ENCODE assay signal across 8 cellular contexts in genomic region chr19:10106100-10106936, GRCh38. TPM values are rescaled to one million over a fixed set of nuclear protein-coding genes. Genes with fewer than 3 reads are reported as not detected.
DNase-seq lines count a peak whose midpoint lies in the region; ATAC-seq, FAIRE-seq and TF ChIP-seq lines count a peak whose summit lies in the region.

Gene PPAN (plus strand): TSS chr19:10106362. CDS start chr19:10106395, 33 bp downstream.

- DNase-seq in AG09319 (ENCODE audit: extremely low read depth, low read depth), result peak; percentile 96
- DNase-seq in NCI-H510A (lab: John Stamatoyannopoulos, UW), result peak; percentile 97
- DNase-seq in activated CD4-positive, CD25-positive, alpha-beta regulatory T cell treated with anti-CD3 and anti-CD28 coated beads, Interleukin-2, amount 50 U/mL, for 72 hours, result peak; percentile 96
- DNase-seq in cerebellar cortex (ENCODE audit: low spot score), result peak; percentile 99
- peak; percentile 55 for DNase-seq in keratinocyte (ENCODE audit: low read depth, low spot score)
- peak; percentile 97 to 98 (median 97) for DNase-seq in stimulated activated CD4-positive, alpha-beta T cell treated with anti-CD3 and anti-CD28 coated beads, Interleukin-12 subunit alpha, Interleukin-12 subunit beta, amount 100 ng/mL, for 48 hours (ENCODE audit: low read depth in 2 of 3, low spot score in 1 of 3)

- peaks cover 19 to 26% of the 10 kb centered on the region in 2 experiments for H3K36me3 ChIP-seq in keratinocyte (ENCODE audit: control insufficient read depth in 2 of 2, extremely low read depth in 1 of 2, insufficient read depth in 2 of 2, low read length in 2 of 2)

- H2AFZ ChIP-seq in keratinocyte (ENCODE audit: control insufficient read depth, low read length), result peak within 1 kb of the TSS; percentile 73

- H3K4me2 ChIP-seq in keratinocyte (ENCODE audit: control insufficient read depth, extremely low read depth, insufficient read depth, low read depth, low read length), result peak within 1 kb of the TSS; percentile 64

- no peak for TF ChIP-seq CTCF in AG09319 (IDR thresholded peaks at IDR 0.05; ENCODE audit: low read depth, low read length)
- no peak for TF ChIP-seq CTCF in keratinocyte (optimal IDR thresholded peaks at IDR 0.05 in 1 of 3, IDR thresholded peaks at IDR 0.05 in 1 of 3, conservative IDR thresholded peaks at IDR 0.05 in 1 of 3; ENCODE audit: extremely low read depth in 1 of 3, insufficient read depth in 2 of 3, low read length in 3 of 3)

- no peaks in the 10 kb centered on the region for H4K20me1 ChIP-seq in keratinocyte (ENCODE audit: control insufficient read depth, extremely low read depth, insufficient read depth, low read length)

- H3K79me2 ChIP-seq in keratinocyte (ENCODE audit: control insufficient read depth, insufficient read depth, low read length), result peaks cover 36% of the 10 kb centered on the region

- dilution Hi-C loops in keratinocyte (cut with MboI; ENCODE audit: extremely low pct_ligation_motif_present, low sequenced_read_pairs), result no loop called here

- TF ChIP-seq POLR2A in GM19099 (IDR thresholded peaks at IDR 0.05; ENCODE audit: extremely low read depth, insufficient read length, low read depth), result peak; percentile 88

- no peaks in the 10 kb centered on the region for H3K9me1 ChIP-seq in keratinocyte (ENCODE audit: control insufficient read depth, extremely low read depth, insufficient read depth, low read length)

- ATAC-seq in HG03432 (IDR thresholded peaks at IDR 0.05; ENCODE audit: unreplicated experiment), result peak; percentile 54

- H3K27me3 ChIP-seq in keratinocyte (ENCODE audit: control insufficient read depth, extremely low read depth, insufficient read depth, low read length), result no peaks in the 10 kb centered on the region

- peak within 1 kb of the TSS; percentile 94 for H3K9ac ChIP-seq in keratinocyte (ENCODE audit: control insufficient read depth, extremely low read depth, insufficient read depth, low read length)

- no peaks in the 10 kb centered on the region for H3K9me3 ChIP-seq in keratinocyte (ENCODE audit: control insufficient read depth, low read depth, low read length)

- H3K4me3 ChIP-seq in keratinocyte (ENCODE audit: control insufficient read depth in 2 of 3, extremely low read depth in 1 of 3, insufficient read depth in 2 of 3, low read depth in 1 of 3, low read length in 3 of 3), result peak within 1 kb of the TSS; percentile 80 to 83 (median 81)

- peak within 1 kb of the TSS; percentile 79 for H3K27ac ChIP-seq in keratinocyte (ENCODE audit: control insufficient read depth, insufficient read depth, low read length)

- peak; percentile 5 for FAIRE-seq in keratinocyte (lab: Jason Lieb, UNC)

- peaks cover 12% of the 10 kb centered on the region for H3K4me1 ChIP-seq in keratinocyte (ENCODE audit: control insufficient read depth, extremely low read depth, insufficient read depth, low read length)

RNA-seq across cellular contexts. Expression of gene PPAN, which starts in this region (rescaled TPM):
- 32.3 to 43.5 TPM (median 36.9 TPM) in 3 replicates for polyA plus RNA-seq in keratinocyte
- 40.1 TPM for polyA plus RNA-seq in keratinocyte (2011; ENCODE audit: low read depth)
- polyA plus RNA-seq in keratinocyte (2011; cell fraction: cytosol; rRNA removed), result 17.6 and 31.6 TPM in 2 replicates
- 52.5 and 59.3 TPM in 2 replicates for polyA plus RNA-seq in keratinocyte (2011; cell fraction: nucleus; rRNA removed)
- 18.9 and 51.9 TPM in 2 replicates for polyA plus RNA-seq in keratinocyte (2012; ENCODE audit: low replicate concordance)
- 41.8 to 158 TPM (median 56.7 TPM) in 3 replicates for polyA minus RNA-seq in keratinocyte
- 33.6 TPM for polyA minus RNA-seq in keratinocyte (2011; cell fraction: cytosol; rRNA and poly(A)+ RNA removed)
- polyA minus RNA-seq in keratinocyte (2011; cell fraction: nucleus; rRNA and poly(A)+ RNA removed), result 29.9 and 34.5 TPM in 2 replicates

Comparison
In these comparisons a context has a peak if more than half of its experiments do, and no peak if none do; other contexts are left out.
1. Peak in every context shown above with its lines: DNase-seq, ATAC-seq, H3K4me3 ChIP-seq and H3K27ac ChIP-seq.